In the genomic region with DNA sequence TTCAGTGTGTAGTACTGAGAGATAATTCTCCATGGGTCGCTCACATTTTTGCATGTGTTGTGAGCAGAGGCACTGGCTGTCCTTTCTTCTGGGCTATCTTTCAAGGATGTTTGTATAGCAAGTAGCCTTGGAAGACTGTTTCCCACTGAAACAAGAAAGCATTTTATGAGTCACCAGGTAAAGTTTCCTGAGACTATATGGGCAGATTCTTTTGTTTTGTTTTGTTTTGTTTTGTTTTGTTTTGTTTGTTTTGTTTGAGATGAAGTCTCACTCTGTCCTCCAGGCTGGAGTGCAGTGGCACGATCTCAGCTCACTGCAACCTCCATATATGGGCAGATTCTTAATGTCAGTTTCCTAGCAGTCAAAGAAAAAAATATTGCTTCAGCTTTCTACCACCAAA, we compare ENCODE assay signal across 24 cellular contexts.
DNase-seq lines count a peak whose midpoint lies in the region; ATAC-seq and TF ChIP-seq lines count a peak whose summit lies in the region.
"Had no signal": no experiment of that assay in that cellular context is flagged by ENCODE, and none has a peak within 500 bp of the region (broad histone marks: within the 10 kb centered on the region; RNA-seq: fewer than 3 reads in every experiment).

No MANE protein-coding gene starts in this region.

- intact Hi-C loops in left ventricle myocardium superior (cut with micrococcal nuclease), result no loop called here

- TF ChIP-seq CTCF in LNCaP clone FGC (IDR thresholded peaks at IDR 0.05; ENCODE audit: control insufficient read depth, extremely low read depth, insufficient read depth), result no peak
- no peak for TF ChIP-seq CTCF in astrocyte of the spinal cord (IDR thresholded peaks at IDR 0.05; ENCODE audit: low read depth, low read length)

- in situ Hi-C loops in astrocyte of the spinal cord (cut with HindIII; ENCODE audit: low sequenced_read_pairs), result no loop called here

- ATAC-seq in GM18520 (IDR thresholded peaks at IDR 0.05; ENCODE audit: unreplicated experiment), result no peak
- no peak for ATAC-seq in left ventricle myocardium superior
- ATAC-seq: activated naive CD4-positive, alpha-beta T cell treated with anti-CD3 and anti-CD28 coated beads, Interleukin-2, amount 50 U/mL, for 72 hours; activated T-helper 17 cell treated with anti-CD3 and anti-CD28 coated beads, Interleukin-2, amount 50 U/mL, for 72 hours; Right ventricle myocardium inferior had no signal

- peak; percentile 6 for DNase-seq in A172 (ENCODE audit: low spot score)
- DNase-seq in LNCaP clone FGC (ENCODE audit: low read depth), result peak; percentile 85
- DNase-seq in astrocyte of the spinal cord (ENCODE audit: low read depth, low spot score), result peak; percentile 13
- peak; percentile 22 for DNase-seq in kidney tubule cell (ENCODE audit: low spot score)
- DNase-seq in left ventricle myocardium superior, result no peak
- no peak for DNase-seq in 8988T
- DNase-seq in NCI-H69 (lab: John Stamatoyannopoulos, UW), result no peak
- DNase-seq: activated B cell treated with CpG ODN at 0.5 μM for 24 hours; activated CD4-positive, alpha-beta T cell treated with anti-CD3 and anti-CD28 coated beads, Interleukin-2, amount 50 U/mL, for 48 hours; activated CD8-positive, alpha-beta memory T cell treated with anti-CD3 and anti-CD28 coated beads, Interleukin-2, amount 50 U/mL, for 4 hours; aorta; BE2C; DMS79 treated with DMSO at 0.1 percent for 48 hours; effector CD8-positive, alpha-beta T cell; kidney; NCI-H1105 treated with DMSO at 0.1 percent for 48 hours; NCI-H2029; NCI-H748 treated with DMSO at 0.1 percent for 48 hours; T1000 had no signal

- H3K4me3 ChIP-seq in LNCaP clone FGC (ENCODE audit: low read depth, low read length) (no peak overlapping the region), astrocyte of the spinal cord (ENCODE audit: low read depth, low read length) (no peak overlapping the region)
- H3K4me3 ChIP-seq: lung had no signal

Comparison
In these comparisons a context has a peak if more than half of its experiments do, and no peak if none do; other contexts are left out.
1. DNase-seq: peak in A172 (single experiment), LNCaP clone FGC (single experiment), astrocyte of the spinal cord (single experiment) and kidney tubule cell (single experiment); none in left ventricle myocardium superior (single experiment), 8988T (single experiment) and NCI-H69 (single experiment).